In genomic region chr12:27537855-27538675, GRCh38 we compare ENCODE assay signal across 19 cellular contexts. TPM values are rescaled to one million over a fixed set of nuclear protein-coding genes. Genes with fewer than 3 reads are reported as not detected.
DNase-seq lines count a peak whose midpoint lies in the region; ATAC-seq and TF ChIP-seq lines count a peak whose summit lies in the region.
"Had no signal": no experiment of that assay in that cellular context is flagged by ENCODE, and none has a peak within 500 bp of the region (broad histone marks: within the 10 kb centered on the region; RNA-seq: fewer than 3 reads in every experiment).

No MANE protein-coding gene starts in this region.

- no peak overlapping the region for H4K91ac ChIP-seq in mesenchymal stem cell (ENCODE audit: low read length)

- peaks cover 99% of the 10 kb centered on the region for H3K79me2 ChIP-seq in GM23248 (ENCODE audit: insufficient read depth)

- peaks cover 58% of the 10 kb centered on the region for H3K4me1 ChIP-seq in GM23248 (ENCODE audit: insufficient read depth)
- H3K4me1 ChIP-seq in mesenchymal stem cell (ENCODE audit: control insufficient read depth, insufficient read depth, low read depth, low read length) = peaks cover 6% of the 10 kb centered on the region
- H3K4me1 ChIP-seq in thyroid gland = peaks cover 66 to 73% of the 10 kb centered on the region in 2 donors

- no peak overlapping the region for H2BK120ac ChIP-seq in mesenchymal stem cell (ENCODE audit: low read depth, low read length)

- H3K18ac ChIP-seq in mesenchymal stem cell (ENCODE audit: low read depth in 1 of 2, low read length in 2 of 2) = peak overlapping the region; percentile 16 to 67

- H3K4me2 ChIP-seq in GM23248 (ENCODE audit: unreplicated experiment) = peak overlapping the region; percentile 72
- no peak overlapping the region for H3K4me2 ChIP-seq in mesenchymal stem cell (ENCODE audit: low read length, poor library complexity, severe bottlenecking)

- H3F3A ChIP-seq in GM23248 (ENCODE audit: insufficient read depth) = peaks cover 43% of the 10 kb centered on the region

- H3K27me3 ChIP-seq in GM23248 (replicated peaks; ENCODE audit: insufficient read depth) (no peaks in the 10 kb centered on the region), dorsolateral prefrontal cortex (no peaks in the 10 kb centered on the region), mesenchymal stem cell (ENCODE audit: control insufficient read depth in 1 of 2, insufficient read depth in 1 of 2, low read length in 2 of 2) (no peaks in the 10 kb centered on the region), thyroid gland (no peaks in the 10 kb centered on the region)
- H3K27me3 ChIP-seq: spleen, tibial nerve had no signal

- no peaks in the 10 kb centered on the region for H4K20me1 ChIP-seq in GM23248 (ENCODE audit: insufficient read depth)

- intact Hi-C loops in dorsolateral prefrontal cortex (cut with DNase I) = no loop called here
- intact Hi-C loops in thyroid gland (cut with DNase I) = no loop called here

- 29 to 38% methylated on average over 8 of the region's 8 CpGs for WGBS in GM23248 (ENCODE audit: low coverage in 1 of 2, low lambda C conversion rate in 2 of 2, missing lambda C conversion rate in 2 of 2), 2 experiments
- 68% methylated on average over 7 of the region's 8 CpGs for WGBS in mesenchymal stem cell
- WGBS in thyroid gland, 2 donors = 42 to 43% methylated on average over 8 of the region's 8 CpGs

- H3K23ac ChIP-seq in mesenchymal stem cell (ENCODE audit: low read length in 2 of 2) = no peak overlapping the region

- H3K4me3 ChIP-seq in GM23248 = peak overlapping the region; percentile 50; the same call in 1 of the 2 replicates
- no peak overlapping the region for H3K4me3 ChIP-seq in dorsolateral prefrontal cortex
- peak overlapping the region in 1 of 2 experiments; percentile 20 for H3K4me3 ChIP-seq in mesenchymal stem cell (ENCODE audit: insufficient read depth in 1 of 2, low read depth in 1 of 2, low read length in 2 of 2)
- H3K4me3 ChIP-seq in thyroid gland (replicated peaks in 1 of 3) = no peak overlapping the region
- H3K4me3 ChIP-seq: spleen, tibial nerve had no signal

- H2AFZ ChIP-seq in GM23248 (0 out of 2 replicates have a peak overlapping the region, but pooled peaks have one; percentile 29), mesenchymal stem cell (ENCODE audit: low read depth, low read length) (no peak overlapping the region)

- ATAC-seq in HG02642 (IDR thresholded peaks at IDR 0.05; ENCODE audit: poor library complexity, unreplicated experiment) = no peak
- ATAC-seq: activated T-cell treated with anti-CD3 and anti-CD28 coated beads, Interleukin-2, amount 50 U/mL, for 72 hours had no signal

- no peak overlapping the region for H2AK5ac ChIP-seq in mesenchymal stem cell (ENCODE audit: low read length, severe bottlenecking)

- no peaks in the 10 kb centered on the region for H3K9me3 ChIP-seq in GM23248 (ENCODE audit: low read depth)
- H3K9me3 ChIP-seq in mesenchymal stem cell (ENCODE audit: control insufficient read depth, low read length) = no peaks in the 10 kb centered on the region
- H3K9me3 ChIP-seq in thyroid gland = no peaks in the 10 kb centered on the region
- H3K9me3 ChIP-seq: spleen, tibial nerve had no signal

- H3K14ac ChIP-seq in mesenchymal stem cell (ENCODE audit: low read length in 2 of 2) = no peak overlapping the region

- no peak overlapping the region for H4K8ac ChIP-seq in mesenchymal stem cell (ENCODE audit: low read length)

- no peak for TF ChIP-seq POLR2A in thyroid gland (IDR thresholded peaks at IDR 0.05)

- H3K27ac ChIP-seq in GM23248 = peak overlapping the region; percentile 55
- H3K27ac ChIP-seq in dorsolateral prefrontal cortex = peak overlapping the region in 43 of 59 donors; percentile 3 to 71 (median 53)
- no peak overlapping the region for H3K27ac ChIP-seq in mesenchymal stem cell (ENCODE audit: low read length, poor library complexity, severe bottlenecking)
- H3K27ac ChIP-seq in thyroid gland = peak overlapping the region; percentile 1 to 64 (median 62)
- H3K27ac ChIP-seq: spleen had no signal

- H2BK15ac ChIP-seq in mesenchymal stem cell (ENCODE audit: low read depth, poor library complexity, severe bottlenecking) = no peak overlapping the region

- H3K9ac ChIP-seq in GM23248 = peak overlapping the region; percentile 46
- H3K9ac ChIP-seq in mesenchymal stem cell (ENCODE audit: low read length) = peak overlapping the region; percentile 56

- H2BK5ac ChIP-seq in mesenchymal stem cell (ENCODE audit: low read depth, low read length, poor library complexity, severe bottlenecking) = no peak overlapping the region

- H3K36me3 ChIP-seq in GM23248 (ENCODE audit: low read depth) = peaks cover 11% of the 10 kb centered on the region; the same call in 1 of the 2 replicates
- H3K36me3 ChIP-seq in mesenchymal stem cell (ENCODE audit: control insufficient read depth in 1 of 2, insufficient read depth in 2 of 2, low read depth in 1 of 2, low read length in 2 of 2) = peaks cover 10 to 28% of the 10 kb centered on the region in 2 experiments
- no peaks in the 10 kb centered on the region for H3K36me3 ChIP-seq in thyroid gland
- H3K36me3 ChIP-seq: spleen, tibial nerve had no signal

- H3K79me1 ChIP-seq in mesenchymal stem cell (replicated peaks; ENCODE audit: low read length, poor library complexity, severe bottlenecking) = peaks cover 14% of the 10 kb centered on the region

- no peaks in the 10 kb centered on the region for H3K9me2 ChIP-seq in GM23248 (ENCODE audit: insufficient read depth)

- H2BK12ac ChIP-seq in mesenchymal stem cell (ENCODE audit: low read length in 2 of 2) = peak overlapping the region in 1 of 2 experiments; percentile 40

- DNase-seq in GM23248 (peak; percentile 55), dorsolateral prefrontal cortex (no peak), mesenchymal stem cell (no peak), thyroid gland (no peak), DMS79 (lab: John Stamatoyannopoulos, UW) (no peak), NCI-H748 (lab: John Stamatoyannopoulos, UW; ENCODE audit: unreplicated experiment) (no peak), NCI-H2196 treated with DMSO at 0.1 percent for 48 hours (lab: John Stamatoyannopoulos, UW; ENCODE audit: unreplicated experiment) (no peak)
- DNase-seq: activated CD4-positive, alpha-beta memory T cell treated with anti-CD3 and anti-CD28 coated beads, Interleukin-2, amount 10 ng/mL, durations not matched to agents 7 days and 5 days; activated naive CD8-positive, alpha-beta T cell treated with anti-CD3 and anti-CD28 coated beads, Interleukin-2, amount 10 ng/mL, durations not matched to agents 7 days and 5 days; activated T-cell treated with anti-CD3 and anti-CD28 coated beads, Interleukin-2, amount 50 U/mL, for 72 hours; caudate nucleus; DMS79 treated with DMSO at 0.1 percent for 48 hours; effector CD8-positive, alpha-beta T cell; NCI-H1694 treated with DMSO at 0.1 percent for 48 hours; NK-92 treated with Interleukin-12 subunit alpha and Interleukin-12 subunit beta, amount 100 ng/mL, for 24 hours; spleen; T-helper 1 cell had no signal

- in situ Hi-C loops in GM23248 (cut with MboI) = no loop called here

- peak overlapping the region in 1 of 2 experiments; percentile 42 for H3K4ac ChIP-seq in mesenchymal stem cell (ENCODE audit: low read depth in 1 of 2, low read length in 2 of 2)

- TF ChIP-seq CTCF in dorsolateral prefrontal cortex (IDR thresholded peaks at IDR 0.05 in 54 of 56, conservative IDR thresholded peaks at IDR 0.05 in 2 of 56; ENCODE audit: low read depth in 1 of 56, partially characterized antibody in 56 of 56) (no peak), thyroid gland (IDR thresholded peaks at IDR 0.05) (no peak)

RNA-seq across cellular contexts. Expression of gene PPFIBP1, which starts 14.1 kb away (rescaled TPM):
- total RNA-seq in GM23248 (2014; rRNA removed; shearing (Covaris generic)) = 99.7 and 101 TPM in 2 replicates
- 80.2 and 86.0 TPM in 2 replicates for polyA plus RNA-seq in GM23248 (2016; fragmentation: Nextera tagmentation; extraction: Ambion mirVana)
- 100 to 1,000 TPM; 105 to 192 (median 143) TPM for total RNA-seq in dorsolateral prefrontal cortex
- polyA plus RNA-seq in mesenchymal stem cell (2013, experiment 1 of 2) = 47.8 TPM
- 46.7 TPM for polyA plus RNA-seq in mesenchymal stem cell (2013, experiment 2 of 2)
- total RNA-seq in thyroid gland = 100 to 1,000 TPM; 135 to 199 (median 167) TPM
